In the genomic region with DNA sequence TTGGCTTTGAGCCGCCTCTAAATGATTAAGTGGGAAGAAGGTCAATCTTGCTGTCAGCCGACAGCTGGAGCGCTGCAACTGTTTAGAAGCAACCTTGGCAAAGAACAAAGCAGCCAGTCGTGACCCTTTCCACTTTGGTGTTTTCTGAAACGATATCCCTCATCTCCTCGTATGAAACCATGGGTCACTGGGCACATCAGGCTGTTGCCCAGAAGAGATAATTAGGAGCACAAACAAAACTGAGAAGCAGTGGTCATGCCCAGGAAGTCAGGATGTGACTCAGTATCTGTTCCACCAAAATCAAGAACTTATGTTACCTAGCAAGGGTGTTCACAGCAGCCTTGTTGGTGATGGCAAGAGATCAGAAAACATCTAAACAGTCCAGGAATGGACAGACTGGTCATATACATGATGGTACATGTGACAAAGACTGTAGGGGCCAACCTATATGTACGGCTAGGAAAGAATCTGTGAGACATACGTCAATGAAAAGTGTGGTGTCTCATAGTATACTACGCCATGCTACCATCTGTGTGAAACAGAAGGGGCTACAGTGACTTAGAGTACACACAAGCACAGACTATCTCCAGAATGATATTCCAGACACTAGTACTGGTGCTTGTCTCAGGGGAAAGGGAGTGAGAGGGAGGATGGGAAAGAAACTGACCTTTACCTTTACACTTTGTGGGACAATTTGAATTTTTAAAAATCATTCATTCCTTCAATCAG, we compare ENCODE assay signal across 8 cellular contexts. TPM values are rescaled to one million over a fixed set of nuclear protein-coding genes. Genes with fewer than 3 reads are reported as not detected.
A peak's percentile ranks its signal among the peaks of the same experiment; 100 is the strongest.
DNase-seq lines count a peak whose midpoint lies in the region; ATAC-seq and TF ChIP-seq lines count a peak whose summit lies in the region.

No MANE protein-coding gene starts in this region.

- DNase-seq in DMS53 (lab: John Stamatoyannopoulos, UW) (peak; percentile 63), SJSA1 (ENCODE audit: low read depth in 1 of 2, low spot score in 2 of 2) (peak in 1 of 2 experiments; percentile 54), esophagus muscularis mucosa (ENCODE audit: extremely low spot score) (no peak), progenitor cell of endocrine pancreas (ENCODE audit: low spot score, unreplicated experiment) (no peak), substantia nigra (lab: John Stamatoyannopoulos, UW) (no peak), DMS153 treated with DMSO at 0.1 percent for 48 hours (lab: John Stamatoyannopoulos, UW; ENCODE audit: unreplicated experiment) (no peak)

- H3K27ac Mint-ChIP-seq in progenitor cell of endocrine pancreas: peak overlapping the region; percentile 22

- H3K4me3 ChIP-seq in SJSA1 (no peak overlapping the region), esophagus muscularis mucosa (no peak overlapping the region)

- H3K4me3 Mint-ChIP-seq in progenitor cell of endocrine pancreas (ENCODE audit: low read depth): no peak overlapping the region

- H3K27me3 Mint-ChIP-seq in progenitor cell of endocrine pancreas: no peaks in the 10 kb centered on the region

- no peak for TF ChIP-seq EP300 in esophagus muscularis mucosa (IDR thresholded peaks at IDR 0.05)

- TF ChIP-seq CTCF in esophagus muscularis mucosa (IDR thresholded peaks at IDR 0.05): no peak
- TF ChIP-seq CTCF in progenitor cell of endocrine pancreas (IDR thresholded peaks at IDR 0.05; ENCODE audit: unreplicated experiment): no peak

- intact Hi-C loops in esophagus muscularis mucosa (cut with DNase I): no loop called here

- H3K4me1 ChIP-seq in SJSA1 (replicated peaks): peaks cover 31% of the 10 kb centered on the region
- peaks cover 30 to 41% (median 34%) of the 10 kb centered on the region in 4 donors for H3K4me1 ChIP-seq in esophagus muscularis mucosa

- H3K27ac ChIP-seq in SJSA1 (peak overlapping the region; percentile 53), esophagus muscularis mucosa (replicated peaks in 1 of 4) (peak overlapping the region; percentile 58 to 74 (median 66)), substantia nigra (ENCODE audit: low read depth, low read length, poor library complexity, severe bottlenecking) (no peak overlapping the region)

- H3K27me3 ChIP-seq in SJSA1 (replicated peaks) (no peaks in the 10 kb centered on the region), esophagus muscularis mucosa (no peaks in the 10 kb centered on the region)

- ATAC-seq in GM18909 (IDR thresholded peaks at IDR 0.05; ENCODE audit: poor library complexity, unreplicated experiment) (no peak), GM18870 (IDR thresholded peaks at IDR 0.05; ENCODE audit: unreplicated experiment) (no peak)

- H3K4me1 Mint-ChIP-seq in progenitor cell of endocrine pancreas (ENCODE audit: low read depth): peaks cover 24% of the 10 kb centered on the region

- H3K9me3 ChIP-seq in SJSA1 (replicated peaks): no peaks in the 10 kb centered on the region
- H3K9me3 ChIP-seq in esophagus muscularis mucosa: no peaks in the 10 kb centered on the region

- peaks cover 9% of the 10 kb centered on the region for H3K36me3 Mint-ChIP-seq in progenitor cell of endocrine pancreas (ENCODE audit: insufficient read depth)

- peaks cover 11% of the 10 kb centered on the region for H3K36me3 ChIP-seq in SJSA1
- H3K36me3 ChIP-seq in esophagus muscularis mucosa: peaks cover 24 to 70% (median 55%) of the 10 kb centered on the region in 4 donors

- 48% methylated on average over 9 of the region's 9 CpGs for WGBS in esophagus muscularis mucosa

- TF ChIP-seq POLR2A in esophagus muscularis mucosa (IDR thresholded peaks at IDR 0.05; ENCODE audit: low read depth): no peak

- H3K9me3 Mint-ChIP-seq in progenitor cell of endocrine pancreas (ENCODE audit: low read depth): no peaks in the 10 kb centered on the region

RNA-seq across cellular contexts. Expression of a gene that starts 22.4 kb away (rescaled TPM):
- total RNA-seq in SJSA1 (2014; rRNA removed; shearing (Covaris generic)): 26.9 and 27.4 TPM in 2 replicates
- 10 to 100 TPM; 18.7 to 27.7 (median 24.9) TPM for total RNA-seq in esophagus muscularis mucosa
- 13.6 and 15.7 TPM in 2 replicates for total RNA-seq in progenitor cell of endocrine pancreas

RNA-seq across cellular contexts. Expression of a gene that starts 40.2 kb away (rescaled TPM):
- 10.3 and 13.4 TPM in 2 replicates for total RNA-seq in SJSA1 (2014; rRNA removed; shearing (Covaris generic))
- total RNA-seq in esophagus muscularis mucosa (10 to 100 TPM; 30.5 to 69.3 (median 40.0) TPM), progenitor cell of endocrine pancreas (25.5 and 28.0 TPM in 2 replicates)
